ENCODE assay signal across 1 cellular context in the genomic region with DNA sequence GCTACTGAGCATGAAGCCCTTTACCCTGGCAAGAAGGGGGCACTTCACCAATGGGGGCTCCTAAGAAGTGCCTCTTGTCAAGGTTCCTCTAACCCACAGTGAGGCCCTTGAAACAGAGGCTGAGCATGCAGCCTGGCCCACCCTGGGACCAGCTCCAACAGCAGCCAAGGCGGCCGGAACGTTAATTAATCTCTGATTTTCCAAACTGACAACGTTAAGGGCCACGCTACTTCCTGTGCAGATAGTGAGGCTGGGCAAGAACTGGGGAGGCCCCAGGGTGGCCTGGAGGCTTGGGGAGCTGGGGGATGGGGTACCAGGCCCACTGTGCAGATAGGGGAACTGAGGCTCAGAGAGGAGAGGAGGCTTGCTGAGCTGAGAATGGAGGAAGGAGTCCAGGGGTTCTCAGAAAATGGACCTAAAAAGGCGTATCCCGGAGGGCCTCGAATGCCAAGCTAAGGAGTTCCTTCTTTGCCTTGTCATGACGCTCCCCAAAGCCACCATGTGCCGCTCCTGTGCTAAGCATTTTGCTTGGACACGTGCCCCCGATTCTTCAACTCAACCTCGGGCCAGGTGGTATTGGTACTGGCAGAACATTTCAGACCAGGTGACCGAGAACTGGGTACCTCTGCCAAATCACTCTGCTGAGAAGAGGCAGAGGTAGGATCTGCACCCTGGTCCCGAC.
TF ChIP-seq lines count a peak whose summit lies in the region.

No MANE protein-coding gene starts in this region.

TF ChIP-seq in K562, 482 proteins besides CTCF, POLR2A, EP300 and RAD21 (continued from another document and continues in another):
- TF ChIP-seq, protein P1, sequence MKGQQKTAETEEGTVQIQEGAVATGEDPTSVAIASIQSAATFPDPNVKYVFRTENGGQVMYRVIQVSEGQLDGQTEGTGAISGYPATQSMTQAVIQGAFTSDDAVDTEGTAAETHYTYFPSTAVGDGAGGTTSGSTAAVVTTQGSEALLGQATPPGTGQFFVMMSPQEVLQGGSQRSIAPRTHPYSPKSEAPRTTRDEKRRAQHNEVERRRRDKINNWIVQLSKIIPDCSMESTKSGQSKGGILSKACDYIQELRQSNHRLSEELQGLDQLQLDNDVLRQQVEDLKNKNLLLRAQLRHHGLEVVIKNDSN (CRISPR knock-in tag; IDR thresholded peaks at IDR 0.05) = peak; percentile 43; the same call in 1 of the 2 replicates
- TF ChIP-seq NR2C2 (CRISPR knock-in tag; IDR thresholded peaks at IDR 0.05) (no peak), NR2C2 (tag; IDR thresholded peaks at IDR 0.05) (0 out of 2 replicates have a peak, but pooled peaks have one; percentile 30), MCM3 (IDR thresholded peaks at IDR 0.05) (no peak), BACH1 (tag; IDR thresholded peaks at IDR 0.05) (no peak), RBM25 (IDR thresholded peaks at IDR 0.05; ENCODE audit: low read depth, low read length, severe bottlenecking) (no peak), ZNF23 (CRISPR knock-in tag; IDR thresholded peaks at IDR 0.05) (no peak), CCNT2 (IDR thresholded peaks at IDR 0.05; ENCODE audit: borderline replicate concordance, extremely low read depth, insufficient read length, low read depth, low read length) (no peak), HDGF (IDR thresholded peaks at IDR 0.05) (no peak), DMBX1 (CRISPR knock-in tag; IDR thresholded peaks at IDR 0.05; ENCODE audit: borderline replicate concordance) (peak; percentile 10; the same call in 1 of the 2 replicates), POLR2AphosphoS5 (IDR thresholded peaks at IDR 0.05; ENCODE audit: control insufficient read depth, insufficient read depth, low read depth, low read length) (no peak), ARHGAP35 (IDR thresholded peaks at IDR 0.05; ENCODE audit: partially characterized antibody) (no peak), NEUROD1 (IDR thresholded peaks at IDR 0.05; ENCODE audit: borderline replicate concordance, low read depth, low read length, partially characterized antibody) (peak; percentile 7), ZNF347 (CRISPR knock-in tag; IDR thresholded peaks at IDR 0.05; ENCODE audit: low read depth) (no peak), MYC (IDR thresholded peaks at IDR 0.05; ENCODE audit: low read depth, low read length) (no peak; the same call in 1 of the 2 replicates), MYC (CRISPR knock-in tag; IDR thresholded peaks at IDR 0.05; ENCODE audit: borderline replicate concordance, low read depth) (peak; percentile 30; the same call in 1 of the 2 replicates), ZNF79 (CRISPR knock-in tag; IDR thresholded peaks at IDR 0.05; ENCODE audit: low read depth) (no peak), KLF13 (tag; IDR thresholded peaks at IDR 0.05; ENCODE audit: borderline replicate concordance, low read depth) (no peak), GABPA (tag; conservative IDR thresholded peaks at IDR 0.05; ENCODE audit: low read depth) (peak; percentile 64), HIVEP1 (CRISPR knock-in tag; IDR thresholded peaks at IDR 0.05) (0 out of 2 replicates have a peak, but pooled peaks have one; percentile 3), SNRNP70 (optimal IDR thresholded peaks at IDR 0.05; ENCODE audit: low read depth, low read length) (no peak), ZNF778 (CRISPR knock-in tag; IDR thresholded peaks at IDR 0.05) (no peak), CEBPB (tag; IDR thresholded peaks at IDR 0.05) (no peak), LEF1 (IDR thresholded peaks at IDR 0.05) (no peak), ELF1 (tag; IDR thresholded peaks at IDR 0.05) (no peak), HSF4 (CRISPR knock-in tag; IDR thresholded peaks at IDR 0.05; ENCODE audit: borderline replicate concordance) (peak; percentile 4; the same call in 1 of the 2 replicates), NCOR1 (IDR thresholded peaks at IDR 0.05) (no peak), MEIS2 (IDR thresholded peaks at IDR 0.05; ENCODE audit: partially characterized antibody) (peak; percentile 45), CXXC5 (CRISPR knock-in tag; IDR thresholded peaks at IDR 0.05) (peak; percentile 32; the same call in 1 of the 2 replicates), YY1 (IDR thresholded peaks at IDR 0.05; ENCODE audit: borderline replicate concordance in 1 of 3, control insufficient read depth in 1 of 3, extremely low read depth in 1 of 3, insufficient read depth in 3 of 3, insufficient read length in 1 of 3, insufficient replicate concordance in 2 of 3, low read depth in 1 of 3, low read length in 2 of 3) (no peak), ZNF589 (CRISPR knock-in tag; IDR thresholded peaks at IDR 0.05; ENCODE audit: low read depth) (no peak), ZNF695 (CRISPR knock-in tag; IDR thresholded peaks at IDR 0.05) (no peak), XRCC4 (IDR thresholded peaks at IDR 0.05; ENCODE audit: extremely low read depth, insufficient read depth, insufficient read length) (no peak), CBX8 (IDR thresholded peaks at IDR 0.05; ENCODE audit: borderline replicate concordance, extremely low read depth, low read depth, low read length, poor library complexity, severe bottlenecking) (no peak), BRD4 (IDR thresholded peaks at IDR 0.05) (no peak), RBM34 (IDR thresholded peaks at IDR 0.05; ENCODE audit: borderline replicate concordance, insufficient read depth, low read length) (no peak)
- TF ChIP-seq, protein P2, sequence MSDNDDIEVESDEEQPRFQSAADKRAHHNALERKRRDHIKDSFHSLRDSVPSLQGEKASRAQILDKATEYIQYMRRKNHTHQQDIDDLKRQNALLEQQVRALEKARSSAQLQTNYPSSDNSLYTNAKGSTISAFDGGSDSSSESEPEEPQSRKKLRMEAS (CRISPR knock-in tag; IDR thresholded peaks at IDR 0.05) = peak; percentile 61; the same call in 1 of the 2 replicates
- TF ChIP-seq, protein P3, sequence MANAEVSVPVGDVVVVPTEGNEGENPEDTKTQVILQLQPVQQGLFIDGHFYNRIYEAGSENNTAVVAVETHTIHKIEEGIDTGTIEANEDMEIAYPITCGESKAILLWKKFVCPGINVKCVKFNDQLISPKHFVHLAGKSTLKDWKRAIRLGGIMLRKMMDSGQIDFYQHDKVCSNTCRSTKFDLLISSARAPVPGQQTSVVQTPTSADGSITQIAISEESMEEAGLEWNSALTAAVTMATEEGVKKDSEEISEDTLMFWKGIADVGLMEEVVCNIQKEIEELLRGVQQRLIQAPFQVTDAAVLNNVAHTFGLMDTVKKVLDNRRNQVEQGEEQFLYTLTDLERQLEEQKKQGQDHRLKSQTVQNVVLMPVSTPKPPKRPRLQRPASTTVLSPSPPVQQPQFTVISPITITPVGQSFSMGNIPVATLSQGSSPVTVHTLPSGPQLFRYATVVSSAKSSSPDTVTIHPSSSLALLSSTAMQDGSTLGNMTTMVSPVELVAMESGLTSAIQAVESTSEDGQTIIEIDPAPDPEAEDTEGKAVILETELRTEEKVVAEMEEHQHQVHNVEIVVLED (CRISPR knock-in tag; IDR thresholded peaks at IDR 0.05) = no peak
- TF ChIP-seq, protein P4, sequence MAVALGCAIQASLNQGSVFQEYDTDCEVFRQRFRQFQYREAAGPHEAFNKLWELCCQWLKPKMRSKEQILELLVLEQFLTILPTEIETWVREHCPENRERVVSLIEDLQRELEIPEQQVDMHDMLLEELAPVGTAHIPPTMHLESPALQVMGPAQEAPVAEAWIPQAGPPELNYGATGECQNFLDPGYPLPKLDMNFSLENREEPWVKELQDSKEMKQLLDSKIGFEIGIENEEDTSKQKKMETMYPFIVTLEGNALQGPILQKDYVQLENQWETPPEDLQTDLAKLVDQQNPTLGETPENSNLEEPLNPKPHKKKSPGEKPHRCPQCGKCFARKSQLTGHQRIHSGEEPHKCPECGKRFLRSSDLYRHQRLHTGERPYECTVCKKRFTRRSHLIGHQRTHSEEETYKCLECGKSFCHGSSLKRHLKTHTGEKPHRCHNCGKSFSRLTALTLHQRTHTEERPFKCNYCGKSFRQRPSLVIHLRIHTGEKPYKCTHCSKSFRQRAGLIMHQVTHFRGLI (CRISPR knock-in tag; IDR thresholded peaks at IDR 0.05) = 0 out of 2 replicates have a peak, but pooled peaks have one; percentile 21
- TF ChIP-seq, protein P5, sequence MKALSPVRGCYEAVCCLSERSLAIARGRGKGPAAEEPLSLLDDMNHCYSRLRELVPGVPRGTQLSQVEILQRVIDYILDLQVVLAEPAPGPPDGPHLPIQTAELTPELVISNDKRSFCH (CRISPR knock-in tag; IDR thresholded peaks at IDR 0.05) = no peak
- TF ChIP-seq, protein P5 (tag; IDR thresholded peaks at IDR 0.05) = no peak
- TF ChIP-seq, protein P6, sequence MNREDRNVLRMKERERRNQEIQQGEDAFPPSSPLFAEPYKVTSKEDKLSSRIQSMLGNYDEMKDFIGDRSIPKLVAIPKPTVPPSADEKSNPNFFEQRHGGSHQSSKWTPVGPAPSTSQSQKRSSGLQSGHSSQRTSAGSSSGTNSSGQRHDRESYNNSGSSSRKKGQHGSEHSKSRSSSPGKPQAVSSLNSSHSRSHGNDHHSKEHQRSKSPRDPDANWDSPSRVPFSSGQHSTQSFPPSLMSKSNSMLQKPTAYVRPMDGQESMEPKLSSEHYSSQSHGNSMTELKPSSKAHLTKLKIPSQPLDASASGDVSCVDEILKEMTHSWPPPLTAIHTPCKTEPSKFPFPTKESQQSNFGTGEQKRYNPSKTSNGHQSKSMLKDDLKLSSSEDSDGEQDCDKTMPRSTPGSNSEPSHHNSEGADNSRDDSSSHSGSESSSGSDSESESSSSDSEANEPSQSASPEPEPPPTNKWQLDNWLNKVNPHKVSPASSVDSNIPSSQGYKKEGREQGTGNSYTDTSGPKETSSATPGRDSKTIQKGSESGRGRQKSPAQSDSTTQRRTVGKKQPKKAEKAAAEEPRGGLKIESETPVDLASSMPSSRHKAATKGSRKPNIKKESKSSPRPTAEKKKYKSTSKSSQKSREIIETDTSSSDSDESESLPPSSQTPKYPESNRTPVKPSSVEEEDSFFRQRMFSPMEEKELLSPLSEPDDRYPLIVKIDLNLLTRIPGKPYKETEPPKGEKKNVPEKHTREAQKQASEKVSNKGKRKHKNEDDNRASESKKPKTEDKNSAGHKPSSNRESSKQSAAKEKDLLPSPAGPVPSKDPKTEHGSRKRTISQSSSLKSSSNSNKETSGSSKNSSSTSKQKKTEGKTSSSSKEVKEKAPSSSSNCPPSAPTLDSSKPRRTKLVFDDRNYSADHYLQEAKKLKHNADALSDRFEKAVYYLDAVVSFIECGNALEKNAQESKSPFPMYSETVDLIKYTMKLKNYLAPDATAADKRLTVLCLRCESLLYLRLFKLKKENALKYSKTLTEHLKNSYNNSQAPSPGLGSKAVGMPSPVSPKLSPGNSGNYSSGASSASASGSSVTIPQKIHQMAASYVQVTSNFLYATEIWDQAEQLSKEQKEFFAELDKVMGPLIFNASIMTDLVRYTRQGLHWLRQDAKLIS (CRISPR knock-in tag; IDR thresholded peaks at IDR 0.05) = no peak
- TF ChIP-seq, protein P7, sequence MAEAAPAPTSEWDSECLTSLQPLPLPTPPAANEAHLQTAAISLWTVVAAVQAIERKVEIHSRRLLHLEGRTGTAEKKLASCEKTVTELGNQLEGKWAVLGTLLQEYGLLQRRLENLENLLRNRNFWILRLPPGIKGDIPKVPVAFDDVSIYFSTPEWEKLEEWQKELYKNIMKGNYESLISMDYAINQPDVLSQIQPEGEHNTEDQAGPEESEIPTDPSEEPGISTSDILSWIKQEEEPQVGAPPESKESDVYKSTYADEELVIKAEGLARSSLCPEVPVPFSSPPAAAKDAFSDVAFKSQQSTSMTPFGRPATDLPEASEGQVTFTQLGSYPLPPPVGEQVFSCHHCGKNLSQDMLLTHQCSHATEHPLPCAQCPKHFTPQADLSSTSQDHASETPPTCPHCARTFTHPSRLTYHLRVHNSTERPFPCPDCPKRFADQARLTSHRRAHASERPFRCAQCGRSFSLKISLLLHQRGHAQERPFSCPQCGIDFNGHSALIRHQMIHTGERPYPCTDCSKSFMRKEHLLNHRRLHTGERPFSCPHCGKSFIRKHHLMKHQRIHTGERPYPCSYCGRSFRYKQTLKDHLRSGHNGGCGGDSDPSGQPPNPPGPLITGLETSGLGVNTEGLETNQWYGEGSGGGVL (CRISPR knock-in tag; IDR thresholded peaks at IDR 0.05) = no peak
- TF ChIP-seq, protein P8, sequence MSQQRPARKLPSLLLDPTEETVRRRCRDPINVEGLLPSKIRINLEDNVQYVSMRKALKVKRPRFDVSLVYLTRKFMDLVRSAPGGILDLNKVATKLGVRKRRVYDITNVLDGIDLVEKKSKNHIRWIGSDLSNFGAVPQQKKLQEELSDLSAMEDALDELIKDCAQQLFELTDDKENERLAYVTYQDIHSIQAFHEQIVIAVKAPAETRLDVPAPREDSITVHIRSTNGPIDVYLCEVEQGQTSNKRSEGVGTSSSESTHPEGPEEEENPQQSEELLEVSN (IDR thresholded peaks at IDR 0.05; ENCODE audit: borderline replicate concordance in 1 of 2, extremely low read depth in 1 of 2, insufficient read depth in 1 of 2, insufficient read length in 1 of 2, low read depth in 1 of 2, low read length in 1 of 2, poor library complexity in 1 of 2, severe bottlenecking in 1 of 2) = peak in 1 of 2 experiments; percentile 11
- TF ChIP-seq, protein P9, sequence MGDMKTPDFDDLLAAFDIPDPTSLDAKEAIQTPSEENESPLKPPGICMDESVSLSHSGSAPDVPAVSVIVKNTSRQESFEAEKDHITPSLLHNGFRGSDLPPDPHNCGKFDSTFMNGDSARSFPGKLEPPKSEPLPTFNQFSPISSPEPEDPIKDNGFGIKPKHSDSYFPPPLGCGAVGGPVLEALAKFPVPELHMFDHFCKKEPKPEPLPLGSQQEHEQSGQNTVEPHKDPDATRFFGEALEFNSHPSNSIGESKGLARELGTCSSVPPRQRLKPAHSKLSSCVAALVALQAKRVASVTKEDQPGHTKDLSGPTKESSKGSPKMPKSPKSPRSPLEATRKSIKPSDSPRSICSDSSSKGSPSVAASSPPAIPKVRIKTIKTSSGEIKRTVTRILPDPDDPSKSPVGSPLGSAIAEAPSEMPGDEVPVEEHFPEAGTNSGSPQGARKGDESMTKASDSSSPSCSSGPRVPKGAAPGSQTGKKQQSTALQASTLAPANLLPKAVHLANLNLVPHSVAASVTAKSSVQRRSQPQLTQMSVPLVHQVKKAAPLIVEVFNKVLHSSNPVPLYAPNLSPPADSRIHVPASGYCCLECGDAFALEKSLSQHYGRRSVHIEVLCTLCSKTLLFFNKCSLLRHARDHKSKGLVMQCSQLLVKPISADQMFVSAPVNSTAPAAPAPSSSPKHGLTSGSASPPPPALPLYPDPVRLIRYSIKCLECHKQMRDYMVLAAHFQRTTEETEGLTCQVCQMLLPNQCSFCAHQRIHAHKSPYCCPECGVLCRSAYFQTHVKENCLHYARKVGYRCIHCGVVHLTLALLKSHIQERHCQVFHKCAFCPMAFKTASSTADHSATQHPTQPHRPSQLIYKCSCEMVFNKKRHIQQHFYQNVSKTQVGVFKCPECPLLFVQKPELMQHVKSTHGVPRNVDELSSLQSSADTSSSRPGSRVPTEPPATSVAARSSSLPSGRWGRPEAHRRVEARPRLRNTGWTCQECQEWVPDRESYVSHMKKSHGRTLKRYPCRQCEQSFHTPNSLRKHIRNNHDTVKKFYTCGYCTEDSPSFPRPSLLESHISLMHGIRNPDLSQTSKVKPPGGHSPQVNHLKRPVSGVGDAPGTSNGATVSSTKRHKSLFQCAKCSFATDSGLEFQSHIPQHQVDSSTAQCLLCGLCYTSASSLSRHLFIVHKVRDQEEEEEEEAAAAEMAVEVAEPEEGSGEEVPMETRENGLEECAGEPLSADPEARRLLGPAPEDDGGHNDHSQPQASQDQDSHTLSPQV (IDR thresholded peaks at IDR 0.05) = peak; percentile 66; the same call in 1 of the 2 replicates
